Comparison of ENCODE assay signal across 30 cellular contexts in genomic region chr16:54965464-54965863, GRCh38. TPM values are rescaled to one million over a fixed set of nuclear protein-coding genes. Genes with fewer than 3 reads are reported as not detected.
"Had no signal": no experiment of that assay in that cellular context is flagged by ENCODE, and none has a peak within 500 bp of the region (broad histone marks: within the 10 kb centered on the region; RNA-seq: fewer than 3 reads in every experiment).

No MANE protein-coding gene starts in this region.

- H3K27me3 ChIP-seq: colonic mucosa, esophagus squamous epithelium, foreskin keratinocyte, gastrocnemius medialis, heart left ventricle, heart right ventricle had no signal

- H3K36me3 ChIP-seq: colonic mucosa, esophagus muscularis mucosa, esophagus squamous epithelium, gastrocnemius medialis, gastroesophageal sphincter, heart left ventricle, heart right ventricle had no signal

- H3K27ac Mint-ChIP-seq: dendritic cell treated with granulocyte-macrophage colony-stimulating factor and Interleukin-4, amounts not matched to agents 40 ng/mL and 50 ng/mL, for 4 days; effector memory CD8-positive, alpha-beta T cell; endodermal cell had no signal

- FAIRE-seq: colon, endometrium, endothelial cell of umbilical vein, frontal cortex had no signal

- ATAC-seq: effector memory CD8-positive, alpha-beta T cell; esophagus mucosa; foreskin keratinocyte; gastrocnemius medialis; gastroesophageal sphincter; heart left ventricle; heart right ventricle had no signal

- H3K4me1 ChIP-seq: colonic mucosa, esophagus muscularis mucosa, esophagus squamous epithelium, foreskin keratinocyte, gastrocnemius medialis, gastroesophageal sphincter, heart left ventricle, heart right ventricle had no signal

- H3K4me3 Mint-ChIP-seq: dendritic cell treated with granulocyte-macrophage colony-stimulating factor and Interleukin-4, amounts not matched to agents 40 ng/mL and 50 ng/mL, for 4 days; effector memory CD8-positive, alpha-beta T cell; endodermal cell had no signal

- DNase-seq: colonic mucosa; cortex of kidney; dermis blood vessel endothelial cell; dorsolateral prefrontal cortex; effector CD4-positive, alpha-beta T cell; effector CD8-positive, alpha-beta T cell; effector memory CD4-positive, alpha-beta T cell; effector memory CD8-positive, alpha-beta T cell; endodermal cell; erythroblast; esophagus squamous epithelium; foreskin fibroblast; foreskin keratinocyte; foreskin melanocyte; gastrocnemius medialis; glutamatergic neuron; head of caudate nucleus; heart left ventricle; heart right ventricle had no signal

- H3K4me3 ChIP-seq: colonic mucosa, coronary artery, dorsolateral prefrontal cortex, esophagus muscularis mucosa, esophagus squamous epithelium, gastrocnemius medialis, gastroesophageal sphincter, heart left ventricle, heart right ventricle had no signal

- H3K4me1 Mint-ChIP-seq: endodermal cell had no signal

- H3K9me3 ChIP-seq: colonic mucosa, esophagus muscularis mucosa, esophagus squamous epithelium, gastrocnemius medialis, heart left ventricle, heart right ventricle had no signal

- H3K27ac ChIP-seq: colonic mucosa, coronary artery, dorsolateral prefrontal cortex, epithelial cell of prostate, esophagus muscularis mucosa, esophagus squamous epithelium, foreskin keratinocyte, gastrocnemius medialis, gastroesophageal sphincter, heart left ventricle, heart right ventricle had no signal

- H3K9me3 Mint-ChIP-seq: dendritic cell treated with granulocyte-macrophage colony-stimulating factor and Interleukin-4, amounts not matched to agents 40 ng/mL and 50 ng/mL, for 4 days; effector memory CD8-positive, alpha-beta T cell had no signal

RNA-seq across cellular contexts. Expression of gene IRX5, which starts 34.8 kb away (rescaled TPM):
- total RNA-seq: endothelial cell of umbilical vein, fibroblast of villous mesenchyme had no signal
- polyA plus RNA-seq: endothelial cell of umbilical vein had no signal
